ENCODE assay signal across 9 cellular contexts in genomic region chr10:49161411-49161997, GRCh38. TPM values are rescaled to one million over a fixed set of nuclear protein-coding genes. Genes with fewer than 3 reads are reported as not detected.
DNase-seq lines count a peak whose midpoint lies in the region; ATAC-seq and TF ChIP-seq lines count a peak whose summit lies in the region.
"Had no signal": no experiment of that assay in that cellular context is flagged by ENCODE, and none has a peak within 500 bp of the region (broad histone marks: within the 10 kb centered on the region; RNA-seq: fewer than 3 reads in every experiment).

No MANE protein-coding gene starts in this region.

- H3K4me1 Mint-ChIP-seq in activated naive CD8-positive, alpha-beta T cell treated with anti-CD3 and anti-CD28 coated beads for 36 hours = peaks cover 8% of the 10 kb centered on the region

- in situ Hi-C loops in transverse colon (cut with MboI; ENCODE audit: low pct_ligation_motif_present in 1 of 4, low pct_unique_long_range_greater_than_20kb in 1 of 4, low sequenced_read_pairs in 3 of 4) = loop anchor here (25.0 kb wide), 2 partner anchors 274 to 499 kb away; no protein-coding TSS in a partner anchor

- H3K4me3 Mint-ChIP-seq in activated naive CD8-positive, alpha-beta T cell treated with anti-CD3 and anti-CD28 coated beads for 36 hours = no peak overlapping the region

- 30 to 47% methylated on average over 8 of the region's 8 CpGs for WGBS in esophagus squamous epithelium, 2 donors
- WGBS in transverse colon (ENCODE audit: low coverage in 1 of 2), 2 donors = 22 to 56% methylated on average over 4 to 8 of the region's 8 CpGs

- H3K36me3 Mint-ChIP-seq in activated naive CD8-positive, alpha-beta T cell treated with anti-CD3 and anti-CD28 coated beads for 36 hours = no peaks in the 10 kb centered on the region
- H3K36me3 Mint-ChIP-seq: activated naive CD4-positive, alpha-beta T cell treated with anti-CD3 and anti-CD28 coated beads, Interleukin-2, amount 50 U/mL, for 72 hours had no signal

- no peaks in the 10 kb centered on the region for H3K4me1 ChIP-seq in NT2/D1 (ENCODE audit: insufficient read depth, insufficient read length)
- no peaks in the 10 kb centered on the region for H3K4me1 ChIP-seq in esophagus squamous epithelium
- peaks cover 25% of the 10 kb centered on the region for H3K4me1 ChIP-seq in parathyroid adenoma
- H3K4me1 ChIP-seq in transverse colon = no peaks in the 10 kb centered on the region

- H3K27me3 Mint-ChIP-seq in activated naive CD8-positive, alpha-beta T cell treated with anti-CD3 and anti-CD28 coated beads for 36 hours = peaks cover 4% of the 10 kb centered on the region

- H3K27ac ChIP-seq in esophagus squamous epithelium (no peak overlapping the region), parathyroid adenoma (no peak overlapping the region), transverse colon (no peak overlapping the region)

- no peak overlapping the region for H3K4me2 ChIP-seq in parathyroid adenoma (ENCODE audit: low read length)

- H3K27ac Mint-ChIP-seq in activated naive CD8-positive, alpha-beta T cell treated with anti-CD3 and anti-CD28 coated beads for 36 hours = no peak overlapping the region
- H3K27ac Mint-ChIP-seq: activated naive CD4-positive, alpha-beta T cell treated with anti-CD3 and anti-CD28 coated beads, Interleukin-2, amount 50 U/mL, for 72 hours had no signal

- no peak overlapping the region for H3K4me3 ChIP-seq in NT2/D1 (ENCODE audit: insufficient read length, low read depth)
- H3K4me3 ChIP-seq in esophagus squamous epithelium = no peak overlapping the region
- no peak overlapping the region for H3K4me3 ChIP-seq in parathyroid adenoma (ENCODE audit: low read depth, low read length)
- no peak overlapping the region for H3K4me3 ChIP-seq in transverse colon

- TF ChIP-seq CTCF in esophagus squamous epithelium (IDR thresholded peaks at IDR 0.05) (peak in 5 of 6 experiments; percentile 13 to 52 (median 25)), parathyroid adenoma (IDR thresholded peaks at IDR 0.05) (peak; percentile 42), transverse colon (IDR thresholded peaks at IDR 0.05) (peak in 2 of 5 experiments; percentile 15 to 16)

- H2AFZ ChIP-seq in parathyroid adenoma = no peak overlapping the region

- H3K9me3 ChIP-seq in NT2/D1 (ENCODE audit: insufficient read depth, low read length) (no peaks in the 10 kb centered on the region), esophagus squamous epithelium (no peaks in the 10 kb centered on the region), parathyroid adenoma (ENCODE audit: control insufficient read depth, low read length) (no peaks in the 10 kb centered on the region), transverse colon (no peaks in the 10 kb centered on the region)

- DNase-seq in GM03348 (ENCODE audit: low spot score) (peak; percentile 77), NT2/D1 (ENCODE audit: low read depth, low spot score) (peak; percentile 28), esophagus squamous epithelium (lab: John Stamatoyannopoulos, UW) (no peak), transverse colon (no peak)
- DNase-seq in activated naive CD8-positive, alpha-beta T cell treated with anti-CD3 and anti-CD28 coated beads for 36 hours = no peak

- no peaks in the 10 kb centered on the region for H3K27me3 ChIP-seq in NT2/D1 (ENCODE audit: insufficient read depth, insufficient read length)
- no peaks in the 10 kb centered on the region for H3K27me3 ChIP-seq in esophagus squamous epithelium
- no peaks in the 10 kb centered on the region for H3K27me3 ChIP-seq in parathyroid adenoma (ENCODE audit: control insufficient read depth, insufficient read depth, low read length)
- no peaks in the 10 kb centered on the region for H3K27me3 ChIP-seq in transverse colon

- H3K9me3 Mint-ChIP-seq in activated naive CD8-positive, alpha-beta T cell treated with anti-CD3 and anti-CD28 coated beads for 36 hours = no peaks in the 10 kb centered on the region
- H3K9me3 Mint-ChIP-seq: activated naive CD4-positive, alpha-beta T cell treated with anti-CD3 and anti-CD28 coated beads, Interleukin-2, amount 50 U/mL, for 72 hours had no signal

- H3K79me2 ChIP-seq in parathyroid adenoma = no peaks in the 10 kb centered on the region

- H3K9ac ChIP-seq in NT2/D1 (ENCODE audit: insufficient read length, low read depth) (no peak overlapping the region), parathyroid adenoma (no peak overlapping the region)

- intact Hi-C loops in esophagus squamous epithelium (cut with DNase I) (loop anchor here (10.0 kb wide), 1 partner anchor 497 kb away; no protein-coding TSS in a partner anchor), transverse colon (cut with DNase I; ENCODE audit: low total_unique reads) (loop anchor here (5.0 kb wide), 1 partner anchor 179 kb away; no protein-coding TSS in a partner anchor)

- no peak for TF ChIP-seq EP300 in transverse colon (IDR thresholded peaks at IDR 0.05; ENCODE audit: low read depth)

- ATAC-seq in HG02610 (IDR thresholded peaks at IDR 0.05; ENCODE audit: unreplicated experiment) = no peak
- no peak for ATAC-seq in HG02623 (IDR thresholded peaks at IDR 0.05; ENCODE audit: unreplicated experiment)
- ATAC-seq: activated naive CD4-positive, alpha-beta T cell treated with anti-CD3 and anti-CD28 coated beads, Interleukin-2, amount 50 U/mL, for 72 hours had no signal

- H3K36me3 ChIP-seq in NT2/D1 (ENCODE audit: insufficient read depth, insufficient read length, low read length) (no peaks in the 10 kb centered on the region), esophagus squamous epithelium (peaks cover 0 to 12% (median 0%) of the 10 kb centered on the region in 3 donors), parathyroid adenoma (ENCODE audit: control insufficient read depth, insufficient read depth, low read length) (no peaks in the 10 kb centered on the region), transverse colon (no peaks in the 10 kb centered on the region)

- TF ChIP-seq POLR2A in esophagus squamous epithelium (IDR thresholded peaks at IDR 0.05) = no peak
- no peak for TF ChIP-seq POLR2A in transverse colon (IDR thresholded peaks at IDR 0.05)

RNA-seq across cellular contexts. Expression of gene TMEM273, which starts 26.7 kb away (rescaled TPM):
- total RNA-seq in esophagus squamous epithelium (10 to 100 TPM in 2 of 4 donors, 1 to 10 TPM in 1, under 1 TPM in 1; 0.76 to 20.6 (median 7.1) TPM), transverse colon (10 to 100 TPM in 2 of 4 donors, 1 to 10 TPM in 1, under 1 TPM in 1; 0.80 to 18.4 (median 7.4) TPM)
- total RNA-seq in activated naive CD8-positive, alpha-beta T cell treated with anti-CD3 and anti-CD28 coated beads for 36 hours = under 1 TPM; 0.76 to 0.80 TPM

RNA-seq across cellular contexts. Expression of gene FAM170B, which starts 27.7 kb away (rescaled TPM):
- total RNA-seq in esophagus squamous epithelium (not detected), transverse colon (not detected)
- not detected for total RNA-seq in activated naive CD8-positive, alpha-beta T cell treated with anti-CD3 and anti-CD28 coated beads for 36 hours
- total RNA-seq: activated naive CD4-positive, alpha-beta T cell treated with anti-CD3 and anti-CD28 coated beads, Interleukin-2, amount 50 U/mL, for 72 hours had no signal

RNA-seq across cellular contexts. Expression of gene VSTM4, which starts 46.2 kb away (rescaled TPM):
- total RNA-seq in esophagus squamous epithelium (1 to 10 TPM in 3 of 4 donors, under 1 TPM in 1; 0.80 to 6.9 (median 1.9) TPM), transverse colon (1 to 10 TPM; 2.2 to 6.0 (median 3.9) TPM)
- not detected for total RNA-seq in activated naive CD8-positive, alpha-beta T cell treated with anti-CD3 and anti-CD28 coated beads for 36 hours
- total RNA-seq: activated naive CD4-positive, alpha-beta T cell treated with anti-CD3 and anti-CD28 coated beads, Interleukin-2, amount 50 U/mL, for 72 hours had no signal

Comparison
In these comparisons a context has a peak if more than half of its experiments do, and no peak if none do; other contexts are left out.
1. DNase-seq: peak in GM03348 (single experiment) and NT2/D1 (single experiment); none in esophagus squamous epithelium (single experiment), activated naive CD8-positive, alpha-beta T cell treated with anti-CD3 and anti-CD28 coated beads for 36 hours (single experiment) and transverse colon (single experiment).